In genomic region chr9:87359958-87360601, GRCh38 we compare ENCODE assay signal across 18 cellular contexts.
"Had no signal": no experiment of that assay in that cellular context is flagged by ENCODE, and none has a peak within 500 bp of the region (broad histone marks: within the 10 kb centered on the region; RNA-seq: fewer than 3 reads in every experiment).

No MANE protein-coding gene starts in this region.

- DNase-seq: effector CD4-positive, alpha-beta T cell; heart left ventricle; hippocampal formation; left colon; mammary epithelial cell; natural killer cell; occipital lobe; psoas muscle; retina; stimulated activated CD4-positive, alpha-beta T cell treated with anti-CD3 and anti-CD28 coated beads, Interleukin-2, amount 100 ng/mL, for 24 hours; stimulated activated CD4-positive, alpha-beta T cell treated with anti-CD3 and anti-CD28 coated beads, Interleukin-4, amount 100 ng/mL, for 4 hours; stimulated activated naive CD4-positive, alpha-beta T cell; uterus had no signal

- H3K27me3 ChIP-seq: neural progenitor cell, uterus had no signal

- H3K4me2 ChIP-seq: neural progenitor cell had no signal

- H3K4me1 ChIP-seq: heart left ventricle, neural progenitor cell, psoas muscle, uterus had no signal

- H3K36me3 ChIP-seq: heart left ventricle, neural progenitor cell, uterus had no signal

- H3K4me3 Mint-ChIP-seq: natural killer cell, neural progenitor cell, type B pancreatic cell had no signal

- H3K9me3 ChIP-seq: uterus had no signal

- H2AFZ ChIP-seq: neural progenitor cell had no signal

- ATAC-seq: heart left ventricle, left colon, natural killer cell, psoas muscle, sciatic nerve had no signal

- H3K27me3 Mint-ChIP-seq: type B pancreatic cell had no signal

- H3K4me1 Mint-ChIP-seq: natural killer cell, neural progenitor cell had no signal

- H3K27ac ChIP-seq: coronary artery, heart left ventricle, neural progenitor cell, psoas muscle, skin epidermis, uterus had no signal

- H3K27ac Mint-ChIP-seq: natural killer cell, neural progenitor cell, type B pancreatic cell had no signal

- H3K4me3 ChIP-seq: coronary artery, heart left ventricle, neural progenitor cell, psoas muscle, skin epidermis, uterus had no signal

- H3K9ac ChIP-seq: neural progenitor cell had no signal
